1 cellular context compared by ENCODE assay signal in the genomic region with DNA sequence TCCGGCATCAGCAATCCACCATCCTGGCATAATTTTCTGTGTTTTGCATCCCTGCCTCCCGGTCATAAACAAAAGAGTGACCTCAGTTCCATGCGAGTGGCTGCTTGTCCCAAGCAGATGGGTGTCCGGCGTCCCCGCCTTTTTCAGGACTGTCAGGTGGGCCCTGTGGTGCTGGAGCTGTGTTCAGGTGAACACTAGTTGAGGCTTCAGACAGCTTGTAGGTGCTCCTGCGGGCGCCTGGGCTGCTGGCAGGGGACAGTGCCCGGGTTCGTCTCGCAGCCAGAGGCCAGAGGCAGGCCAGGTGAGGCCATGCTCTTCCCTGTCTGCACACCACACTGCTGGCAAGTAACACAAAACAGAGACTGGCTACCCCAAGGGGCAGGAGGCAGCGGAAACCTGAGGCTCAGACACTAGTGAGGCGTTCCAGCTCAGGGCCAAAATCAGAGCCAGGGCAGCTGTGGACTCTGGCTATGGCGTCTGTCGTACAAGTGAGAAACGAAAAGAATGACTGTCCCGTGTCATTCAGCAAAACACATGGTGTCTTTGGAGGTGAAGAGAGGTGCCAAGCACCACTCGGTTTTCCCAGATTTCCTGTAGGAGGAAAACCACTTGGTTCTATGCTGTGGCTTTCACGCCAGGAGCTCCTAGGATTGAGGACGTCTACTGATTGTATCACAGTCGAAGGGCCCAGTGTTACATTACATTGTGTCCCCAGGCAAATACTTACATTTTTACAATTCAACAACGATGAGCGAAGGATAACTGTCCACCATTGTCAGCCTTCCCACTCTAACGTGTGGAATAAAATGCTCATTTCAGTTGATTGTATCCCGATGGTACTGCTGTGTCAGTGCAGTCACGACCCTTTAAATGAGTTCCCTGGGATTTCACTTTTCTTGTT.
TF ChIP-seq lines count a peak whose summit lies in the region.

No MANE protein-coding gene starts in this region.

TF ChIP-seq in GM23338, 12 proteins besides CTCF, POLR2A, EP300 and RAD21 (continued from another document):
- TF ChIP-seq, protein P1, sequence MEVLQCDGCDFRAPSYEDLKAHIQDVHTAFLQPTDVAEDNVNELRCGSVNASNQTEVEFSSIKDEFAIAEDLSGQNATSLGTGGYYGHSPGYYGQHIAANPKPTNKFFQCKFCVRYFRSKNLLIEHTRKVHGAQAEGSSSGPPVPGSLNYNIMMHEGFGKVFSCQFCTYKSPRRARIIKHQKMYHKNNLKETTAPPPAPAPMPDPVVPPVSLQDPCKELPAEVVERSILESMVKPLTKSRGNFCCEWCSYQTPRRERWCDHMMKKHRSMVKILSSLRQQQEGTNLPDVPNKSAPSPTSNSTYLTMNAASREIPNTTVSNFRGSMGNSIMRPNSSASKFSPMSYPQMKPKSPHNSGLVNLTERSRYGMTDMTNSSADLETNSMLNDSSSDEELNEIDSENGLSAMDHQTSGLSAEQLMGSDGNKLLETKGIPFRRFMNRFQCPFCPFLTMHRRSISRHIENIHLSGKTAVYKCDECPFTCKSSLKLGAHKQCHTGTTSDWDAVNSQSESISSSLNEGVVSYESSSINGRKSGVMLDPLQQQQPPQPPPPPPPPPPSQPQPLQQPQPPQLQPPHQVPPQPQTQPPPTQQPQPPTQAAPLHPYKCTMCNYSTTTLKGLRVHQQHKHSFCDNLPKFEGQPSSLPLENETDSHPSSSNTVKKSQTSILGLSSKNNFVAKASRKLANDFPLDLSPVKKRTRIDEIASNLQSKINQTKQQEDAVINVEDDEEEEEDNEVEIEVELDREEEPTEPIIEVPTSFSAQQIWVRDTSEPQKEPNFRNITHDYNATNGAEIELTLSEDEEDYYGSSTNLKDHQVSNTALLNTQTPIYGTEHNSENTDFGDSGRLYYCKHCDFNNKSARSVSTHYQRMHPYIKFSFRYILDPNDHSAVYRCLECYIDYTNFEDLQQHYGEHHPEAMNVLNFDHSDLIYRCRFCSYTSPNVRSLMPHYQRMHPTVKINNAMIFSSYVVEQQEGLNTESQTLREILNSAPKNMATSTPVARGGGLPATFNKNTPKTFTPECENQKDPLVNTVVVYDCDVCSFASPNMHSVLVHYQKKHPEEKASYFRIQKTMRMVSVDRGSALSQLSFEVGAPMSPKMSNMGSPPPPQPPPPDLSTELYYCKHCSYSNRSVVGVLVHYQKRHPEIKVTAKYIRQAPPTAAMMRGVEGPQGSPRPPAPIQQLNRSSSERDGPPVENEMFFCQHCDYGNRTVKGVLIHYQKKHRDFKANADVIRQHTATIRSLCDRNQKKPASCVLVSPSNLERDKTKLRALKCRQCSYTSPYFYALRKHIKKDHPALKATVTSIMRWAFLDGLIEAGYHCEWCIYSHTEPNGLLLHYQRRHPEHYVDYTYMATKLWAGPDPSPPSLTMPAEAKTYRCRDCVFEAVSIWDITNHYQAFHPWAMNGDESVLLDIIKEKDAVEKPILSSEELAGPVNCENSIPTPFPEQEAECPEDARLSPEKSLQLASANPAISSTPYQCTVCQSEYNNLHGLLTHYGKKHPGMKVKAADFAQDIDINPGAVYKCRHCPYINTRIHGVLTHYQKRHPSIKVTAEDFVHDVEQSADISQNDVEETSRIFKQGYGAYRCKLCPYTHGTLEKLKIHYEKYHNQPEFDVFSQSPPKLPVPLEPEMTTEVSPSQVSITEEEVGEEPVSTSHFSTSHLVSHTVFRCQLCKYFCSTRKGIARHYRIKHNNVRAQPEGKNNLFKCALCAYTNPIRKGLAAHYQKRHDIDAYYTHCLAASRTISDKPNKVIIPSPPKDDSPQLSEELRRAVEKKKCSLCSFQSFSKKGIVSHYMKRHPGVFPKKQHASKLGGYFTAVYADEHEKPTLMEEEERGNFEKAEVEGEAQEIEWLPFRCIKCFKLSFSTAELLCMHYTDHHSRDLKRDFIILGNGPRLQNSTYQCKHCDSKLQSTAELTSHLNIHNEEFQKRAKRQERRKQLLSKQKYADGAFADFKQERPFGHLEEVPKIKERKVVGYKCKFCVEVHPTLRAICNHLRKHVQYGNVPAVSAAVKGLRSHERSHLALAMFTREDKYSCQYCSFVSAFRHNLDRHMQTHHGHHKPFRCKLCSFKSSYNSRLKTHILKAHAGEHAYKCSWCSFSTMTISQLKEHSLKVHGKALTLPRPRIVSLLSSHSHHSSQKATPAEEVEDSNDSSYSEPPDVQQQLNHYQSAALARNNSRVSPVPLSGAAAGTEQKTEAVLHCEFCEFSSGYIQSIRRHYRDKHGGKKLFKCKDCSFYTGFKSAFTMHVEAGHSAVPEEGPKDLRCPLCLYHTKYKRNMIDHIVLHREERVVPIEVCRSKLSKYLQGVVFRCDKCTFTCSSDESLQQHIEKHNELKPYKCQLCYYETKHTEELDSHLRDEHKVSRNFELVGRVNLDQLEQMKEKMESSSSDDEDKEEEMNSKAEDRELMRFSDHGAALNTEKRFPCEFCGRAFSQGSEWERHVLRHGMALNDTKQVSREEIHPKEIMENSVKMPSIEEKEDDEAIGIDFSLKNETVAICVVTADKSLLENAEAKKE (CRISPR knock-in tag; IDR thresholded peaks at IDR 0.05), result no peak
- no peak for TF ChIP-seq CREB1 (CRISPR knock-in tag; IDR thresholded peaks at IDR 0.05; ENCODE audit: low read depth)
- TF ChIP-seq, protein P2, sequence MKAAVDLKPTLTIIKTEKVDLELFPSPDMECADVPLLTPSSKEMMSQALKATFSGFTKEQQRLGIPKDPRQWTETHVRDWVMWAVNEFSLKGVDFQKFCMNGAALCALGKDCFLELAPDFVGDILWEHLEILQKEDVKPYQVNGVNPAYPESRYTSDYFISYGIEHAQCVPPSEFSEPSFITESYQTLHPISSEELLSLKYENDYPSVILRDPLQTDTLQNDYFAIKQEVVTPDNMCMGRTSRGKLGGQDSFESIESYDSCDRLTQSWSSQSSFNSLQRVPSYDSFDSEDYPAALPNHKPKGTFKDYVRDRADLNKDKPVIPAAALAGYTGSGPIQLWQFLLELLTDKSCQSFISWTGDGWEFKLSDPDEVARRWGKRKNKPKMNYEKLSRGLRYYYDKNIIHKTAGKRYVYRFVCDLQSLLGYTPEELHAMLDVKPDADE (IDR thresholded peaks at IDR 0.05), result no peak
